17 cellular contexts compared by ENCODE assay signal in genomic region chr18:68960355-68960754, GRCh38.
"Had no signal": no experiment of that assay in that cellular context is flagged by ENCODE, and none has a peak within 500 bp of the region (broad histone marks: within the 10 kb centered on the region; RNA-seq: fewer than 3 reads in every experiment).

No MANE protein-coding gene starts in this region.

- H3K4me1 Mint-ChIP-seq: naive thymus-derived CD8-positive, alpha-beta T cell had no signal

- ATAC-seq: gastroesophageal sphincter; naive thymus-derived CD8-positive, alpha-beta T cell had no signal

- H3K4me3 ChIP-seq: adrenal gland, esophagus squamous epithelium, gastroesophageal sphincter, lung, SK-N-MC, tibial nerve had no signal

- H3K27ac Mint-ChIP-seq: activated T-helper 2 cell treated with anti-CD3 and anti-CD28 coated beads, Interferon-gamma antibody, Interleukin-2, Interleukin-4, amounts not matched to agents 10 μg/mL and 5 μg/mL and 100 μg/mL, durations not matched to agents 14 hours and 24 hours and 36 hours; naive thymus-derived CD8-positive, alpha-beta T cell; progenitor cell of endocrine pancreas; T-helper 1 cell treated with Interleukin-12 subunit alpha and Interleukin-12 subunit beta and Interleukin-4 antibody, amounts not matched to agents 30 μg/mL and 1 μg/mL, for 36 hours had no signal

- H3K27ac ChIP-seq: adrenal gland, brain microvascular endothelial cell, esophagus squamous epithelium, gastroesophageal sphincter, SK-N-MC, tibial nerve had no signal

- H3K36me3 ChIP-seq: adrenal gland, brain microvascular endothelial cell, esophagus squamous epithelium, gastroesophageal sphincter, tibial nerve had no signal

- DNase-seq: activated CD4-positive, CD25-positive, alpha-beta regulatory T cell; activated naive CD4-positive, alpha-beta T cell treated with anti-CD3 and anti-CD28 coated beads, Interleukin-2, amount 50 U/mL, for 16 hours; adrenal gland; brain microvascular endothelial cell; esophagus squamous epithelium; kidney glomerular epithelial cell; naive thymus-derived CD8-positive, alpha-beta T cell; nucleus accumbens; stimulated activated CD4-positive, alpha-beta T cell treated with anti-CD3 and anti-CD28 coated beads, Interleukin-15, amount 100 ng/mL, for 24 hours; stimulated activated CD4-positive, alpha-beta T cell treated with anti-CD3 and anti-CD28 coated beads, Interleukin-4, amount 100 ng/mL, for 24 hours had no signal

- H3K27me3 Mint-ChIP-seq: progenitor cell of endocrine pancreas had no signal

- H3K27me3 ChIP-seq: adrenal gland, brain microvascular endothelial cell, esophagus squamous epithelium, gastroesophageal sphincter, tibial nerve had no signal

- H3K4me1 ChIP-seq: adrenal gland, esophagus squamous epithelium, gastroesophageal sphincter, tibial nerve had no signal

- H3K4me3 Mint-ChIP-seq: naive thymus-derived CD8-positive, alpha-beta T cell; T-helper 1 cell treated with Interleukin-12 subunit alpha and Interleukin-12 subunit beta and Interleukin-4 antibody, amounts not matched to agents 30 μg/mL and 1 μg/mL, for 36 hours had no signal

- H3K9me3 ChIP-seq: adrenal gland, esophagus squamous epithelium, gastroesophageal sphincter, tibial nerve had no signal

- H3K9me3 Mint-ChIP-seq: activated T-helper 2 cell treated with anti-CD3 and anti-CD28 coated beads, Interferon-gamma antibody, Interleukin-2, Interleukin-4, amounts not matched to agents 10 μg/mL and 5 μg/mL and 100 μg/mL, durations not matched to agents 14 hours and 24 hours and 36 hours; naive thymus-derived CD8-positive, alpha-beta T cell; T-helper 1 cell treated with Interleukin-12 subunit alpha and Interleukin-12 subunit beta and Interleukin-4 antibody, amounts not matched to agents 30 μg/mL and 1 μg/mL, for 36 hours had no signal
